In the genomic region with DNA sequence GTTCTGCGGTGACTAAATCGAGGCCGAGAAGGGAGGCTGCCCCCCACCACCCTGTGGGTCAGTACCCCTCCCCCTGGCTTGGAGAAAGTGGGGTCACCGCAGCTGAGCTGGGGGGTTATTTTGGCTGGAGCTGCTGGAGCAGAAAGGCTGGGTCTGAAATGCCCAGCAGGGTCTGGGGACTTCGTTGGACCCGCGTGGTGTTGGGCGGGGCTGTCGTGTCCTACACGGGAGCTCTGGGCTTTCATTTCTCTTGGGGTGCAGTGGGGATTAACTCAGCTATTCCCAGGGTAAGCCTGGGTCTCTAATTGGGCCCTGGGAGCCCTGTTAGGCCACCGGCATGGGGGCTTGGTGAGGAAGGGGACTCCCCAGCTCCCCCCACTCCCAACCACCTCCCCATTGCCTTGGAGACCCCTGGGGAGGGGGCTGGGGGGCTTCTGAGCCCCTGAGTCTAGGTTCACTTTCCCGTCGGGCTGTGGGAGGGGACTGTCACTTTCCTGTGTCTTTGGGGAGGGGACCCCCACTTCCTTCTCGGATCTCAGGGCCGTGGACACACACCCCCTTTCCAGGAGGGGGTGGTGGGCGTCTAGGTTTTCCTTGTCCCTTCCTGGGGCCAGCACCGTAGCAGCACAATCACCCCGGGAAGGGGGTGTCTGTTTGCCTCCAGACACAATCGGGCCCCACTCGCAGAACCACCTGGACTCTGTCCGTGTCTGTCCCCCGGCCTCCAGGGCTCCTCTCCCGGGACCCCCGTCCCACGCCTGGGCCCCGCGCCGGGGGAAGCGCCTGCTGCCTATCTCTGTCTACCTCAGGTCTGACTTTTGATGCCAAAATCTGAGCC, we compare ENCODE assay signal across 29 cellular contexts. TPM values are rescaled to one million over a fixed set of nuclear protein-coding genes. Genes with fewer than 3 reads are reported as not detected.
DNase-seq lines count a peak whose midpoint lies in the region; ATAC-seq, FAIRE-seq and TF ChIP-seq lines count a peak whose summit lies in the region.
"Had no signal": no experiment of that assay in that cellular context is flagged by ENCODE, and none has a peak within 500 bp of the region (broad histone marks: within the 10 kb centered on the region; RNA-seq: fewer than 3 reads in every experiment).

No MANE protein-coding gene starts in this region.

- peaks cover 4% of the 10 kb centered on the region for H3K9me3 Mint-ChIP-seq in stimulated activated memory B cell treated with anti-CD40 and anti-IgM and Interleukin-4, amounts not matched to agents 10 μg/mL and 1 μg/mL and 100 μg/mL, for 72 hours

- peaks cover 27% of the 10 kb centered on the region for H3K36me3 Mint-ChIP-seq in stimulated activated memory B cell treated with anti-CD40 and anti-IgM and Interleukin-4, amounts not matched to agents 10 μg/mL and 1 μg/mL and 100 μg/mL, for 72 hours

- TF ChIP-seq CTCF in GM12878 (IDR thresholded peaks at IDR 0.05 in 2 of 3, conservative IDR thresholded peaks at IDR 0.05 in 1 of 3; ENCODE audit: control insufficient read depth in 2 of 3, extremely low read depth in 1 of 3, insufficient read depth in 1 of 3, low read depth in 3 of 3, low read length in 3 of 3): no peak
- TF ChIP-seq CTCF in smooth muscle cell (IDR thresholded peaks at IDR 0.05; ENCODE audit: borderline replicate concordance, insufficient read depth, poor library complexity, severe bottlenecking): no peak

- in situ Hi-C loops in GM12878 (cut with MboI): no loop called here

- no peaks in the 10 kb centered on the region for H3K27me3 Mint-ChIP-seq in stimulated activated memory B cell treated with anti-CD40 and anti-IgM and Interleukin-4, amounts not matched to agents 10 μg/mL and 1 μg/mL and 100 μg/mL, for 72 hours

- no peak overlapping the region for H3K27ac Mint-ChIP-seq in stimulated activated memory B cell treated with anti-CD40 and anti-IgM and Interleukin-4, amounts not matched to agents 10 μg/mL and 1 μg/mL and 100 μg/mL, for 72 hours
- H3K27ac Mint-ChIP-seq: CD8-positive, alpha-beta T cell had no signal

- TSS peak; percentile 44 for BruUV-seq in GM12878 (replicated peaks; lab: Mats Ljungman, UMichigan)

- POLR2A ChIA-PET in GM12878 (lab: Charles Lee): no interaction called here

- no peaks in the 10 kb centered on the region for H3K27me3 ChIP-seq in GM12878 (replicated peaks in 1 of 2; ENCODE audit: control insufficient read depth in 2 of 2, insufficient read depth in 2 of 2, low read length in 1 of 2)
- no peaks in the 10 kb centered on the region for H3K27me3 ChIP-seq in smooth muscle cell (ENCODE audit: low read depth)
- H3K27me3 ChIP-seq: SJCRH30 had no signal

- H2AFZ ChIP-seq in GM12878 (ENCODE audit: control insufficient read depth, low read depth, low read length) (no peak overlapping the region), smooth muscle cell (ENCODE audit: low read depth) (no peak overlapping the region)

- H3K9me3 ChIP-seq in GM12878 (replicated peaks; ENCODE audit: control insufficient read depth, insufficient read depth, low read length) (no peaks in the 10 kb centered on the region; the same call in 2 of the 3 replicates), smooth muscle cell (replicated peaks; ENCODE audit: low read depth) (no peaks in the 10 kb centered on the region)

- H3K4me1 Mint-ChIP-seq in stimulated activated memory B cell treated with anti-CD40 and anti-IgM and Interleukin-4, amounts not matched to agents 10 μg/mL and 1 μg/mL and 100 μg/mL, for 72 hours: no peaks in the 10 kb centered on the region

- H3K4me3 Mint-ChIP-seq in stimulated activated memory B cell treated with anti-CD40 and anti-IgM and Interleukin-4, amounts not matched to agents 10 μg/mL and 1 μg/mL and 100 μg/mL, for 72 hours: no peak overlapping the region
- H3K4me3 Mint-ChIP-seq: CD8-positive, alpha-beta T cell had no signal

- no peak overlapping the region for H3K4me3 ChIP-seq in GM12878
- no peak overlapping the region for H3K4me3 ChIP-seq in smooth muscle cell
- H3K4me3 ChIP-seq: HAP-1, SJCRH30 had no signal

- intact Hi-C loops in GM12878 (cut with micrococcal nuclease; ENCODE audit: unreplicated experiment): no loop called here

- no peak for ATAC-seq in GM12878
- ATAC-seq in stimulated activated memory B cell treated with anti-CD40 and anti-IgM and Interleukin-4, amounts not matched to agents 10 μg/mL and 1 μg/mL and 100 μg/mL, for 72 hours: peak; percentile 38
- no peak for ATAC-seq in HG03439 (IDR thresholded peaks at IDR 0.05; ENCODE audit: unreplicated experiment)
- ATAC-seq: CD8-positive, alpha-beta T cell; PC-3; SK-N-SH treated with all-trans-retinoic acid at 6 μM for 48 hours had no signal

- DNase-seq in GM12878 (ENCODE audit: low read depth, low spot score) (no peak), islet precursor cell (peak; percentile 40), NCI-H524 (lab: John Stamatoyannopoulos, UW) (no peak), smooth muscle cell (lab: John Stamatoyannopoulos, UW; ENCODE audit: unreplicated experiment) (no peak)
- DNase-seq: CD8-positive, alpha-beta T cell; DMS 273 treated with DMSO at 0.1 percent for 48 hours; DMS79; EL; GDM1; GOT3; KBM-7; MV-4-11; NCI-H1105; NCI-H1436 treated with DMSO at 0.1 percent for 48 hours; NCI-H187 treated with DMSO at 0.1 percent for 48 hours; NCI-H524 treated with DMSO at 0.1 percent for 48 hours; NCI-H774; PC-3; SJCRH30 had no signal

- SMC1A ChIA-PET in GM12878 (lab: Charles Lee; ENCODE audit: uncharacterized antibody, unreplicated experiment): no interaction called here

- H3K4me2 ChIP-seq in GM12878 (ENCODE audit: control insufficient read depth, insufficient read depth): no peak overlapping the region
- H3K4me2 ChIP-seq in smooth muscle cell: no peak overlapping the region

- H3K27ac ChIP-seq in GM12878 (ENCODE audit: control insufficient read depth, insufficient read depth) (no peak overlapping the region), smooth muscle cell (ENCODE audit: low read depth) (no peak overlapping the region)
- H3K27ac ChIP-seq: C4-2B, SJCRH30 had no signal

- no peak for TF ChIP-seq RAD21 in GM12878 (IDR thresholded peaks at IDR 0.05; ENCODE audit: insufficient read depth, low read depth, low read length)

- FAIRE-seq in GM12878 (lab: Jason Lieb, UNC): no peak
- FAIRE-seq: GM12891 had no signal

- CTCF ChIA-PET in GM12878 (lab: Yijun Ruan, JAX): no interaction called here

- H3K4me1 ChIP-seq in GM12878 (ENCODE audit: control insufficient read depth, insufficient read depth, low read length): no peaks in the 10 kb centered on the region
- H3K4me1 ChIP-seq in smooth muscle cell (ENCODE audit: low read depth): no peaks in the 10 kb centered on the region
- H3K4me1 ChIP-seq: HAP-1 had no signal

- H3K9ac ChIP-seq in GM12878 (ENCODE audit: control insufficient read depth, insufficient read depth, low read length) (no peak overlapping the region), smooth muscle cell (ENCODE audit: low read depth) (no peak overlapping the region)

- H4K20me1 ChIP-seq in GM12878 (ENCODE audit: control insufficient read depth, insufficient read depth) (no peaks in the 10 kb centered on the region), smooth muscle cell (ENCODE audit: low read depth) (peaks cover 10% of the 10 kb centered on the region)

- TF ChIP-seq EP300 in GM12878 (IDR thresholded peaks at IDR 0.05; ENCODE audit: borderline replicate concordance in 1 of 2, control insufficient read depth in 1 of 2, low read depth in 2 of 2, low read length in 2 of 2): no peak

- H3K79me2 ChIP-seq in GM12878 (ENCODE audit: control insufficient read depth, insufficient read depth, low read length) (no peaks in the 10 kb centered on the region), smooth muscle cell (ENCODE audit: low read depth) (peaks cover 19% of the 10 kb centered on the region)

- TF ChIP-seq POLR2A in GM12878 (IDR thresholded peaks at IDR 0.05; ENCODE audit: low read depth, low read length): peak; percentile 32; the same call in 1 of the 2 replicates

- peaks cover 7% of the 10 kb centered on the region for H3F3A ChIP-seq in smooth muscle cell (ENCODE audit: low read depth)

- RAD21 ChIA-PET in GM12878 (lab: Charles Lee; ENCODE audit: unreplicated experiment): no interaction called here

- 80% methylated on average over 29 of the region's 29 CpGs for WGBS in GM12878 (ENCODE audit: insufficient coverage, insufficient replicate concordance, low lambda C conversion rate, missing lambda C conversion rate)
- WGBS in smooth muscle cell (ENCODE audit: low lambda C conversion rate): 95% methylated on average over 29 of the region's 29 CpGs

- H3K36me3 ChIP-seq in GM12878 (ENCODE audit: control insufficient read depth in 2 of 2, insufficient read depth in 2 of 2, low read length in 1 of 2) (peaks cover 8 to 20% of the 10 kb centered on the region in 2 experiments), smooth muscle cell (ENCODE audit: low read depth) (peaks cover 6% of the 10 kb centered on the region)

RNA-seq across cellular contexts. Expression of a gene that starts 10.2 kb away (rescaled TPM):
- total RNA-seq in GM12878 (2013; cell fraction: nucleolus; rRNA removed): 32.4 and 34.2 TPM in 2 replicates
- total RNA-seq in GM12878 (2014; rRNA removed) (85.0 and 97.5 TPM in 2 replicates), GM12878 (2014; rRNA removed; fragmentation: Illumina TruSeq; extraction: Trizol) (13.6 and 16.5 TPM in 2 replicates), GM12878 (2021) (92.1 and 97.3 TPM in 2 replicates), smooth muscle cell (33.8 and 69.4 TPM in 2 replicates)
- polyA plus RNA-seq in GM12878 (2011; ENCODE audit: low read depth): 15.8 TPM
- polyA plus RNA-seq in GM12878 (2011; rRNA removed) (7.5 and 27.3 TPM in 2 replicates), GM12878 (2014; fragmentation: Illumina TruSeq; extraction: Trizol) (4.5 and 8.8 TPM in 2 replicates), GM12878 (2014; fragmentation: Nextera tagmentation; extraction: Ambion mirVana) (1 to 10 TPM; 3.0 to 3.3 TPM), GM12878 (2014; rRNA removed) (106 and 131 TPM in 2 replicates), GM12878 (2016; fragmentation: Nextera tagmentation; extraction: Ambion mirVana) (100 to 1,000 TPM; 192 to 206 TPM), smooth muscle cell (153 and 160 TPM in 2 replicates)
- polyA plus RNA-seq in GM12878 (2011; cell fraction: cytosol; rRNA removed): 48.8 and 85.0 TPM in 2 replicates
- polyA plus RNA-seq in GM12878 (2011; cell fraction: nucleus; rRNA removed): 165 and 192 TPM in 2 replicates
- 49.6 and 54.3 TPM in 2 replicates for polyA plus RNA-seq in GM12878 (2012)
- 22.5 and 45.0 TPM in 2 replicates for polyA minus RNA-seq in GM12878 (2011; rRNA and poly(A)+ RNA removed)
- 36.3 and 42.0 TPM in 2 replicates for polyA minus RNA-seq in GM12878 (2011; cell fraction: cytosol; rRNA and poly(A)+ RNA removed)
- polyA minus RNA-seq in GM12878 (2011; cell fraction: nucleus; rRNA and poly(A)+ RNA removed): 27.1 and 39.9 TPM in 2 replicates

RNA-seq across cellular contexts. Expression of a gene that starts 26.3 kb away (rescaled TPM):
- total RNA-seq in GM12878 (2013; cell fraction: nucleolus; rRNA removed): 0.15 and 0.17 TPM in 2 replicates
- total RNA-seq in GM12878 (2014; rRNA removed) (not detected in 2 replicates), GM12878 (2014; rRNA removed; fragmentation: Illumina TruSeq; extraction: Trizol) (not detected in 2 replicates), GM12878 (2021) (0.15 TPM in 1 of 2 replicates, not detected in the other), smooth muscle cell (1.2 and 12.6 TPM in 2 replicates)
- polyA plus RNA-seq in GM12878 (2011; ENCODE audit: low read depth): not detected
- polyA plus RNA-seq in GM12878 (2011; rRNA removed) (not detected in 2 replicates), GM12878 (2014; fragmentation: Illumina TruSeq; extraction: Trizol) (not detected in 2 replicates), GM12878 (2014; fragmentation: Nextera tagmentation; extraction: Ambion mirVana) (not detected), GM12878 (2014; rRNA removed) (not detected in 2 replicates), GM12878 (2016; fragmentation: Nextera tagmentation; extraction: Ambion mirVana) (not detected), smooth muscle cell (1.2 and 3.6 TPM in 2 replicates)
- polyA plus RNA-seq in GM12878 (2011; cell fraction: cytosol; rRNA removed): 0.20 TPM in 1 of 2 replicates, not detected in the other
- polyA plus RNA-seq in GM12878 (2011; cell fraction: nucleus; rRNA removed): 0.04 and 0.10 TPM in 2 replicates
- 0.11 and 0.26 TPM in 2 replicates for polyA plus RNA-seq in GM12878 (2012)
- polyA minus RNA-seq in GM12878 (2011; rRNA and poly(A)+ RNA removed): not detected in 2 replicates
- polyA minus RNA-seq in GM12878 (2011; cell fraction: cytosol; rRNA and poly(A)+ RNA removed): not detected in 2 replicates
- polyA minus RNA-seq in GM12878 (2011; cell fraction: nucleus; rRNA and poly(A)+ RNA removed): not detected in 2 replicates
- total RNA-seq: A673, HT-29, MCF 10A, SJCRH30 had no signal

RNA-seq across cellular contexts. Expression of a gene that starts 47.0 kb away (rescaled TPM):
- total RNA-seq in GM12878 (2013; cell fraction: nucleolus; rRNA removed): 180 and 203 TPM in 2 replicates
- total RNA-seq in GM12878 (2014; rRNA removed): 120 and 143 TPM in 2 replicates
- 28.6 and 32.3 TPM in 2 replicates for total RNA-seq in GM12878 (2014; rRNA removed; fragmentation: Illumina TruSeq; extraction: Trizol)
- total RNA-seq in GM12878 (2021): 144 and 155 TPM in 2 replicates
- polyA plus RNA-seq in GM12878 (2011; ENCODE audit: low read depth): 27.3 TPM
- 35.7 and 77.7 TPM in 2 replicates for polyA plus RNA-seq in GM12878 (2011; rRNA removed)
- 90.0 and 162 TPM in 2 replicates for polyA plus RNA-seq in GM12878 (2011; cell fraction: cytosol; rRNA removed)
- 970 and 990 TPM in 2 replicates for polyA plus RNA-seq in GM12878 (2011; cell fraction: nucleus; rRNA removed)
- polyA plus RNA-seq in GM12878 (2012): 108 and 115 TPM in 2 replicates
- 10.5 and 33.2 TPM in 2 replicates for polyA plus RNA-seq in GM12878 (2014; fragmentation: Illumina TruSeq; extraction: Trizol)
- polyA plus RNA-seq in GM12878 (2014; fragmentation: Nextera tagmentation; extraction: Ambion mirVana): under 1 TPM; 0.43 to 0.86 TPM
- 184 and 247 TPM in 2 replicates for polyA plus RNA-seq in GM12878 (2014; rRNA removed)
- polyA plus RNA-seq in GM12878 (2016; fragmentation: Nextera tagmentation; extraction: Ambion mirVana): 10 to 100 TPM; 54.4 to 69.6 TPM
- 44.8 and 49.7 TPM in 2 replicates for polyA minus RNA-seq in GM12878 (2011; rRNA and poly(A)+ RNA removed)
- polyA minus RNA-seq in GM12878 (2011; cell fraction: cytosol; rRNA and poly(A)+ RNA removed): 18.7 and 26.3 TPM in 2 replicates
- 57.7 and 78.5 TPM in 2 replicates for polyA minus RNA-seq in GM12878 (2011; cell fraction: nucleus; rRNA and poly(A)+ RNA removed)
- 112 and 133 TPM in 2 replicates for total RNA-seq in smooth muscle cell
- 232 and 301 TPM in 2 replicates for polyA plus RNA-seq in smooth muscle cell

RNA-seq across cellular contexts. Expression of a gene that starts 47.4 kb away (rescaled TPM):
- total RNA-seq in GM12878 (2013; cell fraction: nucleolus; rRNA removed): not detected in 2 replicates
- total RNA-seq in GM12878 (2014; rRNA removed) (not detected in 2 replicates), GM12878 (2014; rRNA removed; fragmentation: Illumina TruSeq; extraction: Trizol) (not detected in 2 replicates), GM12878 (2021) (not detected in 2 replicates), smooth muscle cell (not detected in 2 replicates)
- polyA plus RNA-seq in GM12878 (2011; ENCODE audit: low read depth): not detected
- polyA plus RNA-seq in GM12878 (2011; rRNA removed) (not detected in 2 replicates), GM12878 (2014; fragmentation: Illumina TruSeq; extraction: Trizol) (not detected in 2 replicates), GM12878 (2014; fragmentation: Nextera tagmentation; extraction: Ambion mirVana) (not detected), GM12878 (2014; rRNA removed) (not detected in 2 replicates), GM12878 (2016; fragmentation: Nextera tagmentation; extraction: Ambion mirVana) (not detected), smooth muscle cell (not detected in 2 replicates)
- polyA plus RNA-seq in GM12878 (2011; cell fraction: cytosol; rRNA removed): not detected in 2 replicates
- not detected in 2 replicates for polyA plus RNA-seq in GM12878 (2011; cell fraction: nucleus; rRNA removed)
- polyA plus RNA-seq in GM12878 (2012): not detected in 2 replicates
- polyA minus RNA-seq in GM12878 (2011; rRNA and poly(A)+ RNA removed): 1,322 TPM in 1 of 2 replicates, not detected in the other
- not detected in 2 replicates for polyA minus RNA-seq in GM12878 (2011; cell fraction: cytosol; rRNA and poly(A)+ RNA removed)
- under 0.01 TPM in 1 of 2 replicates, not detected in the other for polyA minus RNA-seq in GM12878 (2011; cell fraction: nucleus; rRNA and poly(A)+ RNA removed)
- total RNA-seq: A673; CD8-positive, alpha-beta T cell; HT-29; LHCN-M2; MCF 10A; PC-3; SJCRH30 had no signal

RNA-seq across cellular contexts. Expression of a gene that starts 48.1 kb away (rescaled TPM):
- 148 and 152 TPM in 2 replicates for total RNA-seq in GM12878 (2013; cell fraction: nucleolus; rRNA removed)
- 30.2 and 34.2 TPM in 2 replicates for total RNA-seq in GM12878 (2014; rRNA removed)
- total RNA-seq in GM12878 (2014; rRNA removed; fragmentation: Illumina TruSeq; extraction: Trizol): 18.3 and 23.6 TPM in 2 replicates
- 68.3 and 70.0 TPM in 2 replicates for total RNA-seq in GM12878 (2021)
- polyA plus RNA-seq in GM12878 (2011; ENCODE audit: low read depth): 10.8 TPM
- polyA plus RNA-seq in GM12878 (2011; rRNA removed): 6.5 and 17.1 TPM in 2 replicates
- polyA plus RNA-seq in GM12878 (2011; cell fraction: cytosol; rRNA removed): 22.9 and 33.7 TPM in 2 replicates
- 52.3 and 76.3 TPM in 2 replicates for polyA plus RNA-seq in GM12878 (2011; cell fraction: nucleus; rRNA removed)
- polyA plus RNA-seq in GM12878 (2012): 33.7 and 35.9 TPM in 2 replicates
- 5.7 and 16.3 TPM in 2 replicates for polyA plus RNA-seq in GM12878 (2014; fragmentation: Illumina TruSeq; extraction: Trizol)
- 1 to 10 TPM in 1 of 2 experiments, under 1 TPM in 1; 0.76 to 1.6 TPM for polyA plus RNA-seq in GM12878 (2014; fragmentation: Nextera tagmentation; extraction: Ambion mirVana)
- 37.0 and 45.1 TPM in 2 replicates for polyA plus RNA-seq in GM12878 (2014; rRNA removed)
- polyA plus RNA-seq in GM12878 (2016; fragmentation: Nextera tagmentation; extraction: Ambion mirVana): 1 to 10 TPM; 8.9 to 9.6 TPM
- 42.1 and 69.0 TPM in 2 replicates for polyA minus RNA-seq in GM12878 (2011; rRNA and poly(A)+ RNA removed)
- polyA minus RNA-seq in GM12878 (2011; cell fraction: cytosol; rRNA and poly(A)+ RNA removed): 48.9 and 50.8 TPM in 2 replicates
- 33.1 and 53.2 TPM in 2 replicates for polyA minus RNA-seq in GM12878 (2011; cell fraction: nucleus; rRNA and poly(A)+ RNA removed)
- 50.3 TPM in 2 replicates for total RNA-seq in smooth muscle cell
- polyA plus RNA-seq in smooth muscle cell: 45.7 and 75.2 TPM in 2 replicates
